In the genomic region with DNA sequence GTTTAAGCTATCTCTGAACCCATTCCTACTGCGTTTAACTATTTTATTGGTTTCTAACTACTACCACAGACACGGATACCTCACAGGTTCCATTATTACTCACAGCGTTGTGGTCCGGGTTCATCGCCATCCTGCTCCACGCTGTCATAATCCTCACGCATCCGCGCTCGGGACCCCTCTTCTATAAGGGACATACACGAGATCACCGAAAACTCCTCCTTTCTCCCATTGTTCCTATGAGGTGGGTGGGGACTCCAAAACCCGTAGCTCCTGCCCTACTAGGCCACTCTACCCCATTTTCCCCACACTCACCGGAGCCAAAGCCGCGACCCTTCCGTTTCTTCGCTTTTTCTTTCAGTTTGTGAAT, we compare ENCODE assay signal across 1 cellular context.
TF ChIP-seq lines count a peak whose summit lies in the region.

No MANE protein-coding gene starts in this region.

TF ChIP-seq in GM23338, 12 proteins besides CTCF, POLR2A, EP300 and RAD21 (continued from another document):
- TF ChIP-seq EZH2phosphoT487 (IDR thresholded peaks at IDR 0.05; ENCODE audit: unreplicated experiment) (no peak), JUNB (IDR thresholded peaks at IDR 0.05; ENCODE audit: unreplicated experiment) (no peak)
